ENCODE assay signal across 13 cellular contexts in the genomic region with DNA sequence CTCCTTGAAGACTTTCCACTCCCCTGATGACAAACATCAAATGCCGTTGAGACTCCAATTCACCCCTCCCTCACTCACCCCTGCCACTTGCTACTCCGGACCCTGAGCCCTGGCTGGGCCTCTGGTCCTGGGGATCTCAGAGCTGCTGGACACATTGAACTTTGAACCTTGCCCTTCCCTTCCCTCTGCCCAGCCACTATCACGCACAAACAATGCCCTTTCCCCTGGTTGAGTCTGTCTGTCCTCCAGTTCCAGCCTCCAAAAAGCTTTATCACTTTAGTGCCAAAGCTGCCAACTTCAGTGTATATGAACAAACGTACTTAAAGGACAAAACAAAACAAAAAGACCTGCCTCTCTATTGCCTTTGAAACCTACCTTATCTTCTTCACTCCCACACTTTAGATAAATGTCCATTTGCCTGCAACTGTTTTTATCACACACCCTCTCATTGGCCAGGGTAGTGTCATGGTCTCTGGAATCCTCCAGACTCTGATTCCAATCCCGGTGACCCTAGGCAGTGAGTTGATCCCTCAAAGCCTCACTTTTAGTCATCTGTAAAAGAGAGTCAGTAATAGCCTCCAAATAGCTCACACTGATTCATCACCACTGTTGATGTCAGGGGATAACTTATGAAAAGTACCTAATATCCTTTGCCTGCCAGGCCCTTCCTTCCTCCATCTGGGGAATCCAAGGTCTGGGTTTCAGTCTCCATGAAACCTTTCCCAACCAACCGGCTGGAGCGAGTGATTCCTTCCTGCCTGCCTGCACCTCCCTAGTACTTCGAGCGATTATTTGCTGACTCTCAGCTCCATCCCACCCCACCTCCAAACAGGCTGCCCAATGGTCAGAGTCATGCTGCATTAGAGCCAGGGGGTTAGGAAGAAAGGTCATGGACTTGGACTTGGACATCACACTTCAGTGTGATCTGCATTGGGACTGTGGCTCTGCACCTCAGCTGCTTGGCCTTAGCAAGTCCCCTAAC. TPM values are rescaled to one million over a fixed set of nuclear protein-coding genes. Genes with fewer than 3 reads are reported as not detected.
DNase-seq lines count a peak whose midpoint lies in the region; ATAC-seq and TF ChIP-seq lines count a peak whose summit lies in the region.
"Had no signal": no experiment of that assay in that cellular context is flagged by ENCODE, and none has a peak within 500 bp of the region (broad histone marks: within the 10 kb centered on the region; RNA-seq: fewer than 3 reads in every experiment).

No MANE protein-coding gene starts in this region.

- H3K4me1 ChIP-seq in Peyer's patch (peaks cover 3 to 6% (median 4%) of the 10 kb centered on the region in 4 donors), smooth muscle cell (ENCODE audit: low read depth) (no peaks in the 10 kb centered on the region)
- H3K4me1 ChIP-seq: prostate gland had no signal

- H3K9me3 ChIP-seq in Peyer's patch, result no peaks in the 10 kb centered on the region
- H3K9me3 ChIP-seq in smooth muscle cell (replicated peaks; ENCODE audit: low read depth), result no peaks in the 10 kb centered on the region
- H3K9me3 ChIP-seq: prostate gland, transverse colon had no signal

- 61% methylated on average over 9 of the region's 9 CpGs for WGBS in smooth muscle cell (ENCODE audit: low lambda C conversion rate)

- H3K27ac Mint-ChIP-seq in activated CD4-positive, alpha-beta T cell treated with anti-CD3 and anti-CD28 coated beads, Interleukin-2, amount 10 ng/mL, durations not matched to agents 7 days and 5 days, result peak overlapping the region; percentile 28
- no peak overlapping the region for H3K27ac Mint-ChIP-seq in activated CD4-positive, alpha-beta T cell treated with anti-CD3 and anti-CD28 coated beads, Interleukin-2, amount 10 ng/mL, durations not matched to agents 24 days and 14 days

- H2AFZ ChIP-seq in smooth muscle cell (ENCODE audit: low read depth), result no peak overlapping the region

- peaks cover 4% of the 10 kb centered on the region for H3K36me3 Mint-ChIP-seq in activated CD4-positive, alpha-beta T cell treated with anti-CD3 and anti-CD28 coated beads, Interleukin-2, amount 10 ng/mL, durations not matched to agents 7 days and 5 days (ENCODE audit: low read depth)
- peaks cover 1% of the 10 kb centered on the region for H3K36me3 Mint-ChIP-seq in activated CD4-positive, alpha-beta T cell treated with anti-CD3 and anti-CD28 coated beads, Interleukin-2, amount 10 ng/mL, durations not matched to agents 24 days and 14 days (ENCODE audit: low read depth)
- H3K36me3 Mint-ChIP-seq: naive B cell had no signal

- CTCF ChIA-PET in activated CD4-positive, alpha-beta T cell treated with anti-CD3 and anti-CD28 coated beads, Interleukin-2, amount 10 ng/mL, durations not matched to agents 7 days and 5 days (lab: Charles Lee), result interaction anchor here (0.6 to 1.0 kb wide), 4 partner anchors 9 to 132 kb away, joined by 3 to 5 read pairs (median 3); partner anchors contain the start of gene PTP4A2

- intact Hi-C loops in activated CD4-positive, alpha-beta T cell treated with anti-CD3 and anti-CD28 coated beads, Interleukin-2, amount 10 ng/mL, durations not matched to agents 24 days and 14 days (cut with micrococcal nuclease), result no loop called here

- no peaks in the 10 kb centered on the region for H3K9me3 Mint-ChIP-seq in activated CD4-positive, alpha-beta T cell treated with anti-CD3 and anti-CD28 coated beads, Interleukin-2, amount 10 ng/mL, durations not matched to agents 7 days and 5 days
- H3K9me3 Mint-ChIP-seq in activated CD4-positive, alpha-beta T cell treated with anti-CD3 and anti-CD28 coated beads, Interleukin-2, amount 10 ng/mL, durations not matched to agents 24 days and 14 days, result no peaks in the 10 kb centered on the region
- H3K9me3 Mint-ChIP-seq: naive B cell had no signal

- H3K4me3 Mint-ChIP-seq in activated CD4-positive, alpha-beta T cell treated with anti-CD3 and anti-CD28 coated beads, Interleukin-2, amount 10 ng/mL, durations not matched to agents 7 days and 5 days, result no peak overlapping the region
- H3K4me3 Mint-ChIP-seq in activated CD4-positive, alpha-beta T cell treated with anti-CD3 and anti-CD28 coated beads, Interleukin-2, amount 10 ng/mL, durations not matched to agents 24 days and 14 days, result no peak overlapping the region

- H3K27ac ChIP-seq in Peyer's patch (no peak overlapping the region), smooth muscle cell (ENCODE audit: low read depth) (peak overlapping the region; percentile 62)
- H3K27ac ChIP-seq: prostate gland, transverse colon had no signal

- H3K9ac ChIP-seq in smooth muscle cell (ENCODE audit: low read depth), result no peak overlapping the region

- no peak overlapping the region for H3K4me3 ChIP-seq in Peyer's patch
- no peak overlapping the region for H3K4me3 ChIP-seq in smooth muscle cell
- H3K4me3 ChIP-seq: prostate gland, transverse colon had no signal

- H3K27me3 Mint-ChIP-seq in activated CD4-positive, alpha-beta T cell treated with anti-CD3 and anti-CD28 coated beads, Interleukin-2, amount 10 ng/mL, durations not matched to agents 7 days and 5 days, result no peaks in the 10 kb centered on the region
- H3K27me3 Mint-ChIP-seq in activated CD4-positive, alpha-beta T cell treated with anti-CD3 and anti-CD28 coated beads, Interleukin-2, amount 10 ng/mL, durations not matched to agents 24 days and 14 days, result no peaks in the 10 kb centered on the region
- H3K27me3 Mint-ChIP-seq: naive B cell had no signal

- TF ChIP-seq CTCF in Peyer's patch (IDR thresholded peaks at IDR 0.05) (no peak), smooth muscle cell (IDR thresholded peaks at IDR 0.05; ENCODE audit: borderline replicate concordance, insufficient read depth, poor library complexity, severe bottlenecking) (no peak)

- H3K4me2 ChIP-seq in smooth muscle cell, result peak overlapping the region; percentile 34

- H3K27me3 ChIP-seq in Peyer's patch (no peaks in the 10 kb centered on the region), smooth muscle cell (ENCODE audit: low read depth) (no peaks in the 10 kb centered on the region)

- peaks cover 34% of the 10 kb centered on the region for H3K4me1 Mint-ChIP-seq in activated CD4-positive, alpha-beta T cell treated with anti-CD3 and anti-CD28 coated beads, Interleukin-2, amount 10 ng/mL, durations not matched to agents 7 days and 5 days
- H3K4me1 Mint-ChIP-seq in activated CD4-positive, alpha-beta T cell treated with anti-CD3 and anti-CD28 coated beads, Interleukin-2, amount 10 ng/mL, durations not matched to agents 24 days and 14 days, result peaks cover 27% of the 10 kb centered on the region

- H3K79me2 ChIP-seq in smooth muscle cell (ENCODE audit: low read depth), result no peaks in the 10 kb centered on the region

- peaks cover 5% of the 10 kb centered on the region for H3F3A ChIP-seq in smooth muscle cell (ENCODE audit: low read depth)

- no peak for TF ChIP-seq POLR2A in Peyer's patch (IDR thresholded peaks at IDR 0.05)

- POLR2A ChIA-PET in activated CD4-positive, alpha-beta T cell treated with anti-CD3 and anti-CD28 coated beads, Interleukin-2, amount 10 ng/mL, durations not matched to agents 7 days and 5 days (lab: Charles Lee), result no interaction called here

- H3K36me3 ChIP-seq in Peyer's patch (no peaks in the 10 kb centered on the region), smooth muscle cell (ENCODE audit: low read depth) (no peaks in the 10 kb centered on the region)
- H3K36me3 ChIP-seq: prostate gland, transverse colon had no signal

- no peaks in the 10 kb centered on the region for H4K20me1 ChIP-seq in smooth muscle cell (ENCODE audit: low read depth)

- ATAC-seq in HG02588 (IDR thresholded peaks at IDR 0.05; ENCODE audit: unreplicated experiment), result no peak

- DNase-seq in activated CD4-positive, alpha-beta T cell treated with anti-CD3 and anti-CD28 coated beads, Interleukin-2, amount 10 ng/mL, durations not matched to agents 7 days and 5 days, result no peak
- no peak for DNase-seq in activated CD4-positive, alpha-beta T cell treated with anti-CD3 and anti-CD28 coated beads, Interleukin-2, amount 10 ng/mL, durations not matched to agents 24 days and 14 days
- DNase-seq in Peyer's patch (peak in 2 of 3 donors; percentile 58 to 62), fibroblast of peridontal ligament (ENCODE audit: extremely low read depth) (peak; percentile 45), smooth muscle cell (lab: John Stamatoyannopoulos, UW; ENCODE audit: unreplicated experiment) (no peak), NCI-H748 treated with DMSO at 0.1 percent for 48 hours (lab: John Stamatoyannopoulos, UW) (no peak), NCI-H1436 (lab: John Stamatoyannopoulos, UW) (no peak)
- DNase-seq: activated gamma-delta T cell treated with Interleukin-2 at 50 U/mL for 16 hours, naive B cell, transverse colon had no signal

RNA-seq across cellular contexts. Expression of gene SPOCD1, which starts 15.9 kb away (rescaled TPM):
- under 1 TPM; 0.08 to 0.25 TPM for total RNA-seq in activated CD4-positive, alpha-beta T cell treated with anti-CD3 and anti-CD28 coated beads, Interleukin-2, amount 10 ng/mL, durations not matched to agents 7 days and 5 days
- not detected in 2 replicates for total RNA-seq in activated CD4-positive, alpha-beta T cell treated with anti-CD3 and anti-CD28 coated beads, Interleukin-2, amount 10 ng/mL, durations not matched to agents 24 days and 14 days
- total RNA-seq in Peyer's patch, result 1 to 10 TPM in 1 of 4 donors, under 1 TPM in 1, not detected in 2; 0.80 to 3.3 TPM
- 39.5 and 43.8 TPM in 2 replicates for total RNA-seq in smooth muscle cell
- polyA plus RNA-seq in smooth muscle cell, result 45.3 and 46.1 TPM in 2 replicates
- total RNA-seq: activated CD8-positive, alpha-beta memory T cell treated with anti-CD3 and anti-CD28 coated beads for 36 hours had no signal

Comparison
In these comparisons a context has a peak if more than half of its experiments do, and no peak if none do; other contexts are left out.
1. DNase-seq: peak in Peyer's patch (2 of 3) and fibroblast of peridontal ligament (single experiment); none in activated CD4-positive, alpha-beta T cell treated with anti-CD3 and anti-CD28 coated beads, Interleukin-2, amount 10 ng/mL, durations not matched to agents 7 days and 5 days (single experiment), activated CD4-positive, alpha-beta T cell treated with anti-CD3 and anti-CD28 coated beads, Interleukin-2, amount 10 ng/mL, durations not matched to agents 24 days and 14 days (single experiment), smooth muscle cell (single experiment), NCI-H748 treated with DMSO at 0.1 percent for 48 hours (single experiment) and NCI-H1436 (single experiment).